In the genomic region with DNA sequence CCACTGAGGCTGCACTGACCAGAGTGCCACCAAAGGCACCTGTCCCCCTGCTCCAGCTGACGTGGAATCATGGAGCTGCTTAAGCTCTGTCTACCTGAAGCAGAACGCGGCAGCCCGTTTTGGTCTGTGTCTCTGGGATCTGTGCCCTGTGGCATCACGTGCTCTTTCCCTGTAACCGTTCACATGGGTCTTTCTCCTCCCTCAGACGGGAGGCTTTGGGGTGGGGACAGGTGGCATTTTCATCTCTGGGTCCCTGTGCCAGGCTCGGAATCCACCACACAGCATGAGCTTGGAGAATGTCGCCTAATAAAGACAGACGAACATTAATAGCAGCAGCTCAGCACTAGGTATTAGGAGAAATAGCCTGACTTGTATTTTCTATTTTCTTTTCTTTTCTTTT, we compare ENCODE assay signal across 1 cellular context.
TF ChIP-seq lines count a peak whose summit lies in the region.

No MANE protein-coding gene starts in this region.

TF ChIP-seq in GM23338, 12 proteins besides CTCF, POLR2A, EP300 and RAD21 (continued from another document):
- TF ChIP-seq, protein P1, sequence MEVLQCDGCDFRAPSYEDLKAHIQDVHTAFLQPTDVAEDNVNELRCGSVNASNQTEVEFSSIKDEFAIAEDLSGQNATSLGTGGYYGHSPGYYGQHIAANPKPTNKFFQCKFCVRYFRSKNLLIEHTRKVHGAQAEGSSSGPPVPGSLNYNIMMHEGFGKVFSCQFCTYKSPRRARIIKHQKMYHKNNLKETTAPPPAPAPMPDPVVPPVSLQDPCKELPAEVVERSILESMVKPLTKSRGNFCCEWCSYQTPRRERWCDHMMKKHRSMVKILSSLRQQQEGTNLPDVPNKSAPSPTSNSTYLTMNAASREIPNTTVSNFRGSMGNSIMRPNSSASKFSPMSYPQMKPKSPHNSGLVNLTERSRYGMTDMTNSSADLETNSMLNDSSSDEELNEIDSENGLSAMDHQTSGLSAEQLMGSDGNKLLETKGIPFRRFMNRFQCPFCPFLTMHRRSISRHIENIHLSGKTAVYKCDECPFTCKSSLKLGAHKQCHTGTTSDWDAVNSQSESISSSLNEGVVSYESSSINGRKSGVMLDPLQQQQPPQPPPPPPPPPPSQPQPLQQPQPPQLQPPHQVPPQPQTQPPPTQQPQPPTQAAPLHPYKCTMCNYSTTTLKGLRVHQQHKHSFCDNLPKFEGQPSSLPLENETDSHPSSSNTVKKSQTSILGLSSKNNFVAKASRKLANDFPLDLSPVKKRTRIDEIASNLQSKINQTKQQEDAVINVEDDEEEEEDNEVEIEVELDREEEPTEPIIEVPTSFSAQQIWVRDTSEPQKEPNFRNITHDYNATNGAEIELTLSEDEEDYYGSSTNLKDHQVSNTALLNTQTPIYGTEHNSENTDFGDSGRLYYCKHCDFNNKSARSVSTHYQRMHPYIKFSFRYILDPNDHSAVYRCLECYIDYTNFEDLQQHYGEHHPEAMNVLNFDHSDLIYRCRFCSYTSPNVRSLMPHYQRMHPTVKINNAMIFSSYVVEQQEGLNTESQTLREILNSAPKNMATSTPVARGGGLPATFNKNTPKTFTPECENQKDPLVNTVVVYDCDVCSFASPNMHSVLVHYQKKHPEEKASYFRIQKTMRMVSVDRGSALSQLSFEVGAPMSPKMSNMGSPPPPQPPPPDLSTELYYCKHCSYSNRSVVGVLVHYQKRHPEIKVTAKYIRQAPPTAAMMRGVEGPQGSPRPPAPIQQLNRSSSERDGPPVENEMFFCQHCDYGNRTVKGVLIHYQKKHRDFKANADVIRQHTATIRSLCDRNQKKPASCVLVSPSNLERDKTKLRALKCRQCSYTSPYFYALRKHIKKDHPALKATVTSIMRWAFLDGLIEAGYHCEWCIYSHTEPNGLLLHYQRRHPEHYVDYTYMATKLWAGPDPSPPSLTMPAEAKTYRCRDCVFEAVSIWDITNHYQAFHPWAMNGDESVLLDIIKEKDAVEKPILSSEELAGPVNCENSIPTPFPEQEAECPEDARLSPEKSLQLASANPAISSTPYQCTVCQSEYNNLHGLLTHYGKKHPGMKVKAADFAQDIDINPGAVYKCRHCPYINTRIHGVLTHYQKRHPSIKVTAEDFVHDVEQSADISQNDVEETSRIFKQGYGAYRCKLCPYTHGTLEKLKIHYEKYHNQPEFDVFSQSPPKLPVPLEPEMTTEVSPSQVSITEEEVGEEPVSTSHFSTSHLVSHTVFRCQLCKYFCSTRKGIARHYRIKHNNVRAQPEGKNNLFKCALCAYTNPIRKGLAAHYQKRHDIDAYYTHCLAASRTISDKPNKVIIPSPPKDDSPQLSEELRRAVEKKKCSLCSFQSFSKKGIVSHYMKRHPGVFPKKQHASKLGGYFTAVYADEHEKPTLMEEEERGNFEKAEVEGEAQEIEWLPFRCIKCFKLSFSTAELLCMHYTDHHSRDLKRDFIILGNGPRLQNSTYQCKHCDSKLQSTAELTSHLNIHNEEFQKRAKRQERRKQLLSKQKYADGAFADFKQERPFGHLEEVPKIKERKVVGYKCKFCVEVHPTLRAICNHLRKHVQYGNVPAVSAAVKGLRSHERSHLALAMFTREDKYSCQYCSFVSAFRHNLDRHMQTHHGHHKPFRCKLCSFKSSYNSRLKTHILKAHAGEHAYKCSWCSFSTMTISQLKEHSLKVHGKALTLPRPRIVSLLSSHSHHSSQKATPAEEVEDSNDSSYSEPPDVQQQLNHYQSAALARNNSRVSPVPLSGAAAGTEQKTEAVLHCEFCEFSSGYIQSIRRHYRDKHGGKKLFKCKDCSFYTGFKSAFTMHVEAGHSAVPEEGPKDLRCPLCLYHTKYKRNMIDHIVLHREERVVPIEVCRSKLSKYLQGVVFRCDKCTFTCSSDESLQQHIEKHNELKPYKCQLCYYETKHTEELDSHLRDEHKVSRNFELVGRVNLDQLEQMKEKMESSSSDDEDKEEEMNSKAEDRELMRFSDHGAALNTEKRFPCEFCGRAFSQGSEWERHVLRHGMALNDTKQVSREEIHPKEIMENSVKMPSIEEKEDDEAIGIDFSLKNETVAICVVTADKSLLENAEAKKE (CRISPR knock-in tag; IDR thresholded peaks at IDR 0.05): no peak
- TF ChIP-seq NANOG (IDR thresholded peaks at IDR 0.05; ENCODE audit: borderline replicate concordance) (no peak), JUNB (IDR thresholded peaks at IDR 0.05; ENCODE audit: unreplicated experiment) (no peak), STAT1 (IDR thresholded peaks at IDR 0.05; ENCODE audit: unreplicated experiment) (no peak), EZH2 (IDR thresholded peaks at IDR 0.05; ENCODE audit: low read depth, unreplicated experiment) (no peak), POLR2AphosphoS5 (IDR thresholded peaks at IDR 0.05; ENCODE audit: low read depth) (no peak), EZH2phosphoT487 (IDR thresholded peaks at IDR 0.05; ENCODE audit: unreplicated experiment) (no peak), CREB1 (CRISPR knock-in tag; IDR thresholded peaks at IDR 0.05; ENCODE audit: low read depth) (no peak)
